10 cellular contexts compared by ENCODE assay signal in genomic region chr9:136526625-136527066, GRCh38. TPM values are rescaled to one million over a fixed set of nuclear protein-coding genes. Genes with fewer than 3 reads are reported as not detected.
A peak's percentile ranks its signal among the peaks of the same experiment; 100 is the strongest.
DNase-seq lines count a peak whose midpoint lies in the region; ATAC-seq and TF ChIP-seq lines count a peak whose summit lies in the region.
"Had no signal": no experiment of that assay in that cellular context is flagged by ENCODE, and none has a peak within 500 bp of the region (broad histone marks: within the 10 kb centered on the region; RNA-seq: fewer than 3 reads in every experiment).

No MANE protein-coding gene starts in this region.

- no peaks in the 10 kb centered on the region for H3K27me3 Mint-ChIP-seq in stimulated activated naive B cell treated with anti-CD40 and anti-IgM and Interleukin-4, amounts not matched to agents 10 μg/mL and 1 μg/mL and 100 μg/mL, for 72 hours
- H3K27me3 Mint-ChIP-seq in naive thymus-derived CD4-positive, alpha-beta T cell, result no peaks in the 10 kb centered on the region

- H3K27ac ChIP-seq in left lung (peak overlapping the region; percentile 13 to 62), stomach smooth muscle (ENCODE audit: low read length) (peak overlapping the region; percentile 62)
- H3K27ac ChIP-seq in naive thymus-derived CD4-positive, alpha-beta T cell (ENCODE audit: low read depth, low read length), result no peak overlapping the region
- H3K27ac ChIP-seq: cardiac muscle cell had no signal

- POLR2A ChIA-PET in naive thymus-derived CD4-positive, alpha-beta T cell (lab: Charles Lee), result no interaction called here

- TF ChIP-seq CTCF in left lung (IDR thresholded peaks at IDR 0.05), result no peak

- H3K36me3 Mint-ChIP-seq in stimulated activated naive B cell treated with anti-CD40 and anti-IgM and Interleukin-4, amounts not matched to agents 10 μg/mL and 1 μg/mL and 100 μg/mL, for 72 hours, result peaks cover 5 to 6% of the 10 kb centered on the region in 2 donors
- no peaks in the 10 kb centered on the region for H3K36me3 Mint-ChIP-seq in naive thymus-derived CD4-positive, alpha-beta T cell

- H3K4me1 ChIP-seq in left lung (peaks cover 49 to 100% of the 10 kb centered on the region in 2 donors), stomach smooth muscle (ENCODE audit: control insufficient read depth, insufficient read depth, low read length) (peaks cover 69% of the 10 kb centered on the region)
- peaks cover 9 to 34% of the 10 kb centered on the region in 2 donors for H3K4me1 ChIP-seq in naive thymus-derived CD4-positive, alpha-beta T cell (ENCODE audit: control insufficient read depth in 2 of 2, insufficient read depth in 2 of 2, low read length in 2 of 2)

- H3K36me3 ChIP-seq in left lung, result peaks cover 0 to 27% of the 10 kb centered on the region in 2 donors
- peaks cover 0 to 2% of the 10 kb centered on the region in 2 donors for H3K36me3 ChIP-seq in stomach smooth muscle (ENCODE audit: control insufficient read depth in 2 of 2, insufficient read depth in 2 of 2, low read length in 2 of 2)
- H3K36me3 ChIP-seq in naive thymus-derived CD4-positive, alpha-beta T cell (ENCODE audit: control insufficient read depth in 2 of 3, insufficient read depth in 3 of 3, low read length in 3 of 3), result peaks cover 0 to 39% (median 0%) of the 10 kb centered on the region in 3 experiments
- H3K36me3 ChIP-seq: cardiac muscle cell had no signal

- H3K27ac Mint-ChIP-seq in stimulated activated naive B cell treated with anti-CD40 and anti-IgM and Interleukin-4, amounts not matched to agents 10 μg/mL and 1 μg/mL and 100 μg/mL, for 72 hours, result no peak overlapping the region
- peak overlapping the region in 3 of 9 donors; percentile 54 to 67 (median 62) for H3K27ac Mint-ChIP-seq in naive thymus-derived CD4-positive, alpha-beta T cell

- H3K4me3 Mint-ChIP-seq in stimulated activated naive B cell treated with anti-CD40 and anti-IgM and Interleukin-4, amounts not matched to agents 10 μg/mL and 1 μg/mL and 100 μg/mL, for 72 hours, result no peak overlapping the region
- no peak overlapping the region for H3K4me3 Mint-ChIP-seq in naive thymus-derived CD4-positive, alpha-beta T cell

- H3K27me3 ChIP-seq in left lung, result no peaks in the 10 kb centered on the region
- no peaks in the 10 kb centered on the region for H3K27me3 ChIP-seq in stomach smooth muscle (ENCODE audit: control insufficient read depth in 1 of 2, insufficient read depth in 2 of 2, low read length in 2 of 2)
- no peaks in the 10 kb centered on the region for H3K27me3 ChIP-seq in naive thymus-derived CD4-positive, alpha-beta T cell (ENCODE audit: control insufficient read depth in 2 of 2, insufficient read depth in 2 of 2, low read length in 2 of 2)
- H3K27me3 ChIP-seq: cardiac muscle cell had no signal

- ATAC-seq in left lung (no peak), GM21528 (IDR thresholded peaks at IDR 0.05; ENCODE audit: low FRiP score, unreplicated experiment) (no peak)
- ATAC-seq in stimulated activated naive B cell treated with anti-CD40 and anti-IgM and Interleukin-4, amounts not matched to agents 10 μg/mL and 1 μg/mL and 100 μg/mL, for 72 hours (replicated peaks), result no peak
- ATAC-seq in naive thymus-derived CD4-positive, alpha-beta T cell, result no peak

- H3K9me3 ChIP-seq in left lung, result no peaks in the 10 kb centered on the region
- no peaks in the 10 kb centered on the region for H3K9me3 ChIP-seq in stomach smooth muscle (ENCODE audit: control insufficient read depth in 2 of 2, low read length in 2 of 2)
- no peaks in the 10 kb centered on the region for H3K9me3 ChIP-seq in naive thymus-derived CD4-positive, alpha-beta T cell (ENCODE audit: control insufficient read depth in 2 of 3, low read length in 3 of 3)

- H3K9ac ChIP-seq in stomach smooth muscle (ENCODE audit: low read length in 2 of 2), result no peak overlapping the region

- CTCF ChIA-PET in naive thymus-derived CD4-positive, alpha-beta T cell (lab: Charles Lee), result no interaction called here

- DNase-seq in NCI-H1092 (lab: John Stamatoyannopoulos, UW) (peak; percentile 61), SHP77 (lab: John Stamatoyannopoulos, UW) (peak; percentile 59 to 81), left lung (no peak), AML-193 (lab: John Stamatoyannopoulos, UW) (no peak)
- no peak for DNase-seq in stimulated activated naive B cell treated with anti-CD40 and anti-IgM and Interleukin-4, amounts not matched to agents 10 μg/mL and 1 μg/mL and 100 μg/mL, for 72 hours
- no peak for DNase-seq in naive thymus-derived CD4-positive, alpha-beta T cell
- DNase-seq: activated CD8-positive, alpha-beta memory T cell treated with anti-CD3 and anti-CD28 coated beads for 24 hours had no signal

- intact Hi-C loops in left lung (cut with DNase I), result no loop called here
- intact Hi-C loops in naive thymus-derived CD4-positive, alpha-beta T cell (cut with micrococcal nuclease), result no loop called here

- H3K4me3 ChIP-seq in left lung (no peak overlapping the region), stomach smooth muscle (ENCODE audit: low read length in 2 of 2) (no peak overlapping the region)
- H3K4me3 ChIP-seq in naive thymus-derived CD4-positive, alpha-beta T cell (ENCODE audit: low read length), result no peak overlapping the region
- H3K4me3 ChIP-seq: cardiac muscle cell had no signal

- H3K9me3 Mint-ChIP-seq in stimulated activated naive B cell treated with anti-CD40 and anti-IgM and Interleukin-4, amounts not matched to agents 10 μg/mL and 1 μg/mL and 100 μg/mL, for 72 hours, result no peaks in the 10 kb centered on the region
- no peaks in the 10 kb centered on the region for H3K9me3 Mint-ChIP-seq in naive thymus-derived CD4-positive, alpha-beta T cell

- peaks cover 20 to 54% of the 10 kb centered on the region in 2 donors for H3K4me1 Mint-ChIP-seq in stimulated activated naive B cell treated with anti-CD40 and anti-IgM and Interleukin-4, amounts not matched to agents 10 μg/mL and 1 μg/mL and 100 μg/mL, for 72 hours
- H3K4me1 Mint-ChIP-seq in naive thymus-derived CD4-positive, alpha-beta T cell, result peaks cover 5 to 37% (median 15%) of the 10 kb centered on the region in 7 donors

RNA-seq across cellular contexts. Expression of gene NOTCH1, which starts 19.2 kb away (rescaled TPM):
- 100 to 1,000 TPM in 1 of 2 donors, 10 to 100 TPM in 1; 65.1 to 102 TPM for total RNA-seq in left lung
- 10 to 100 TPM; 49.7 to 92.9 (median 58.0) TPM for total RNA-seq in naive thymus-derived CD4-positive, alpha-beta T cell
- 1 to 10 TPM; 1.9 to 7.1 TPM for polyA plus RNA-seq in naive thymus-derived CD4-positive, alpha-beta T cell

RNA-seq across cellular contexts. Expression of gene SEC16A, which starts 43.8 kb away (rescaled TPM):
- total RNA-seq in left lung, result 10 to 100 TPM; 77.8 to 79.5 TPM
- total RNA-seq in naive thymus-derived CD4-positive, alpha-beta T cell, result 10 to 100 TPM; 79.8 to 88.5 (median 86.1) TPM
- polyA plus RNA-seq in naive thymus-derived CD4-positive, alpha-beta T cell, result 10 to 100 TPM; 25.4 to 42.9 TPM

Comparison
In these comparisons a context has a peak if more than half of its experiments do, and no peak if none do; other contexts are left out.
1. DNase-seq: peak in NCI-H1092 (single experiment) and SHP77 (2 of 2); none in left lung (0 of 2), stimulated activated naive B cell treated with anti-CD40 and anti-IgM and Interleukin-4, amounts not matched to agents 10 μg/mL and 1 μg/mL and 100 μg/mL, for 72 hours (single experiment), naive thymus-derived CD4-positive, alpha-beta T cell (0 of 9) and AML-193 (0 of 2).